In the genomic region with DNA sequence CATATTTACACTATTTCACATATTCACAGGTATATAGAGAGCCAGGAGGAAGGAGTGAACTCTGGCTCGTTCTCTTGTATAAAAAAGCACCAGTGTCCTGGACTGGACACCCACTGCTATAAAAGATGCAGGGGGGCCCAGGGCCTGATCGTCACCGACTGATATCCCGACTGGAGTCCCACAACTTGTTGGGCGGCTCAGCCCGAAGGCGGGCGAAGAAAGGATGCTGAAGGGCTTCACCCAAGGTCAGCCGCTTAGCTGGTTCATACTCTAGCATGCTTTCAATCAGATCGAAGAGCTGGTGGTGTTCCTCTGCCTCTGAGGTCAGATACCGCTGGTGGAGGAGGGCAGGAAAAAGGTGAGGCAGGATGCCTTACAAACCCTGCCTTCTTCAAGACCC, we compare ENCODE assay signal across 11 cellular contexts. TPM values are rescaled to one million over a fixed set of nuclear protein-coding genes. Genes with fewer than 3 reads are reported as not detected.
DNase-seq lines count a peak whose midpoint lies in the region; ATAC-seq, FAIRE-seq and TF ChIP-seq lines count a peak whose summit lies in the region.
"Had no signal": no experiment of that assay in that cellular context is flagged by ENCODE, and none has a peak within 500 bp of the region (broad histone marks: within the 10 kb centered on the region; RNA-seq: fewer than 3 reads in every experiment).

No MANE protein-coding gene starts in this region.

- no peak for FAIRE-seq in kidney (lab: Jason Lieb, UNC)

- intact Hi-C loops in esophagus squamous epithelium (cut with DNase I) = loop anchor here (10.0 kb wide), 1 partner anchor 242 kb away; no protein-coding TSS in a partner anchor
- intact Hi-C loops in kidney (cut with DNase I) = no loop called here

- WGBS in esophagus squamous epithelium, 2 donors = 61 to 87% methylated on average over 5 to 10 of the region's 11 CpGs

- H3K27me3 ChIP-seq in SU-DHL-6 (ENCODE audit: low read length) = no peaks in the 10 kb centered on the region
- H3K27me3 ChIP-seq in esophagus squamous epithelium = no peaks in the 10 kb centered on the region
- H3K27me3 ChIP-seq: body of pancreas, left lung had no signal

- H3K4me1 Mint-ChIP-seq in activated CD8-positive, alpha-beta memory T cell treated with anti-CD3 and anti-CD28 coated beads, Interleukin-2, amount 10 ng/mL, durations not matched to agents 7 days and 5 days = peaks cover 39% of the 10 kb centered on the region
- peaks cover 38% of the 10 kb centered on the region for H3K4me1 Mint-ChIP-seq in stimulated activated effector memory CD8-positive, alpha-beta T cell treated with anti-CD3 and anti-CD28 coated beads, Interleukin-12 subunit alpha, Interleukin-12 subunit beta, amount 100 ng/mL, for 72 hours

- peaks cover 16% of the 10 kb centered on the region for H3K36me3 ChIP-seq in SU-DHL-6 (ENCODE audit: low read length)
- peaks cover 24 to 80% (median 58%) of the 10 kb centered on the region in 3 donors for H3K36me3 ChIP-seq in esophagus squamous epithelium
- H3K36me3 ChIP-seq in kidney (ENCODE audit: control insufficient read depth in 1 of 2, insufficient read depth in 2 of 2, low read length in 2 of 2) = peaks cover 24 to 48% of the 10 kb centered on the region in 2 donors

- H3K4me1 ChIP-seq in esophagus squamous epithelium = peaks cover 15 to 28% (median 15%) of the 10 kb centered on the region in 3 donors
- H3K4me1 ChIP-seq in kidney (ENCODE audit: control insufficient read depth in 1 of 2, insufficient read depth in 1 of 2, low read depth in 1 of 2, low read length in 2 of 2) = peaks cover 10 to 15% of the 10 kb centered on the region in 2 donors

- no peak overlapping the region for H3K4me2 ChIP-seq in SU-DHL-6 (ENCODE audit: low read depth, low read length, poor library complexity, severe bottlenecking)

- ATAC-seq in activated CD8-positive, alpha-beta memory T cell treated with anti-CD3 and anti-CD28 coated beads, Interleukin-2, amount 10 ng/mL, durations not matched to agents 7 days and 5 days = no peak
- ATAC-seq in stimulated activated effector memory CD8-positive, alpha-beta T cell treated with anti-CD3 and anti-CD28 coated beads, Interleukin-12 subunit alpha, Interleukin-12 subunit beta, amount 100 ng/mL, for 72 hours = no peak

- no peaks in the 10 kb centered on the region for H3K9me3 Mint-ChIP-seq in activated CD8-positive, alpha-beta memory T cell treated with anti-CD3 and anti-CD28 coated beads, Interleukin-2, amount 10 ng/mL, durations not matched to agents 7 days and 5 days (ENCODE audit: low read depth)
- no peaks in the 10 kb centered on the region for H3K9me3 Mint-ChIP-seq in stimulated activated effector memory CD8-positive, alpha-beta T cell treated with anti-CD3 and anti-CD28 coated beads, Interleukin-12 subunit alpha, Interleukin-12 subunit beta, amount 100 ng/mL, for 72 hours

- H3K4me3 ChIP-seq in SU-DHL-6 (ENCODE audit: insufficient read depth, low read length, poor library complexity, severe bottlenecking) = no peak overlapping the region
- H3K4me3 ChIP-seq in esophagus squamous epithelium = no peak overlapping the region
- H3K4me3 ChIP-seq in kidney (ENCODE audit: low read length in 2 of 2) = no peak overlapping the region
- H3K4me3 ChIP-seq: body of pancreas had no signal

- peaks cover 63% of the 10 kb centered on the region for H3K36me3 Mint-ChIP-seq in activated CD8-positive, alpha-beta memory T cell treated with anti-CD3 and anti-CD28 coated beads, Interleukin-2, amount 10 ng/mL, durations not matched to agents 7 days and 5 days
- H3K36me3 Mint-ChIP-seq in stimulated activated effector memory CD8-positive, alpha-beta T cell treated with anti-CD3 and anti-CD28 coated beads, Interleukin-12 subunit alpha, Interleukin-12 subunit beta, amount 100 ng/mL, for 72 hours = peaks cover 100% of the 10 kb centered on the region

- H3K27ac ChIP-seq in SU-DHL-6 (ENCODE audit: low read depth, low read length) = no peak overlapping the region
- H3K27ac ChIP-seq in esophagus squamous epithelium = peak overlapping the region in 3 of 4 donors; percentile 80 to 90 (median 87)
- H3K27ac ChIP-seq in kidney (ENCODE audit: low read depth in 2 of 2, low read length in 2 of 2) = no peak overlapping the region

- H3K9me3 ChIP-seq in SU-DHL-6 (ENCODE audit: insufficient read depth, low read length) = no peaks in the 10 kb centered on the region
- no peaks in the 10 kb centered on the region for H3K9me3 ChIP-seq in esophagus squamous epithelium
- no peaks in the 10 kb centered on the region for H3K9me3 ChIP-seq in kidney (ENCODE audit: control insufficient read depth in 1 of 2, low read length in 2 of 2)
- H3K9me3 ChIP-seq: body of pancreas, left lung had no signal

- H3K79me2 ChIP-seq in SU-DHL-6 (ENCODE audit: insufficient read depth, low read length) = peaks cover 19% of the 10 kb centered on the region

- no peaks in the 10 kb centered on the region for H3K27me3 Mint-ChIP-seq in activated CD8-positive, alpha-beta memory T cell treated with anti-CD3 and anti-CD28 coated beads, Interleukin-2, amount 10 ng/mL, durations not matched to agents 7 days and 5 days

- no peak overlapping the region for H3K4me3 Mint-ChIP-seq in activated CD8-positive, alpha-beta memory T cell treated with anti-CD3 and anti-CD28 coated beads, Interleukin-2, amount 10 ng/mL, durations not matched to agents 7 days and 5 days
- H3K4me3 Mint-ChIP-seq in stimulated activated effector memory CD8-positive, alpha-beta T cell treated with anti-CD3 and anti-CD28 coated beads, Interleukin-12 subunit alpha, Interleukin-12 subunit beta, amount 100 ng/mL, for 72 hours = peak overlapping the region; percentile 99

- no peaks in the 10 kb centered on the region for H4K20me1 ChIP-seq in SU-DHL-6 (ENCODE audit: low read depth, low read length)

- TF ChIP-seq CTCF in SU-DHL-6 (IDR thresholded peaks at IDR 0.05; ENCODE audit: insufficient read depth, low read length, poor library complexity, severe bottlenecking) (no peak), esophagus squamous epithelium (IDR thresholded peaks at IDR 0.05) (no peak), kidney (IDR thresholded peaks at IDR 0.05; ENCODE audit: borderline replicate concordance, extremely low read depth, insufficient read depth) (no peak)

- no peaks in the 10 kb centered on the region for H3K9me2 ChIP-seq in SU-DHL-6 (replicated peaks; ENCODE audit: insufficient read depth, low read length)

- peak overlapping the region; percentile 45 for H3K27ac Mint-ChIP-seq in activated CD8-positive, alpha-beta memory T cell treated with anti-CD3 and anti-CD28 coated beads, Interleukin-2, amount 10 ng/mL, durations not matched to agents 7 days and 5 days
- H3K27ac Mint-ChIP-seq in stimulated activated effector memory CD8-positive, alpha-beta T cell treated with anti-CD3 and anti-CD28 coated beads, Interleukin-12 subunit alpha, Interleukin-12 subunit beta, amount 100 ng/mL, for 72 hours = peak overlapping the region; percentile 97

- H2AFZ ChIP-seq in SU-DHL-6 (ENCODE audit: low read depth, low read length, severe bottlenecking) = no peak overlapping the region

- DNase-seq in activated CD8-positive, alpha-beta memory T cell treated with anti-CD3 and anti-CD28 coated beads, Interleukin-2, amount 10 ng/mL, durations not matched to agents 7 days and 5 days = no peak
- DNase-seq in activated CD8-positive, alpha-beta memory T cell treated with anti-CD3 and anti-CD28 coated beads for 24 hours = no peak
- DNase-seq in esophagus squamous epithelium (lab: John Stamatoyannopoulos, UW) = no peak
- DNase-seq in stimulated activated effector memory CD8-positive, alpha-beta T cell treated with anti-CD3 and anti-CD28 coated beads, Interleukin-12 subunit alpha, Interleukin-12 subunit beta, amount 100 ng/mL, for 72 hours (ENCODE audit: low spot score in 2 of 2) = no peak
- DNase-seq in DMS 273 treated with DMSO at 0.1 percent for 48 hours (lab: John Stamatoyannopoulos, UW) = no peak
- no peak for DNase-seq in activated CD4-positive, CD25-positive, alpha-beta regulatory T cell (lab: John Stamatoyannopoulos, UW)
- no peak for DNase-seq in kidney
- DNase-seq: body of pancreas, left lung, NCI-H146 had no signal

- H3F3A ChIP-seq in SU-DHL-6 (ENCODE audit: insufficient read depth) = peaks cover 29% of the 10 kb centered on the region

- peak overlapping the region; percentile 85; the same call in 1 of the 2 replicates for H3K9ac ChIP-seq in SU-DHL-6 (ENCODE audit: low read length)
- no peak overlapping the region for H3K9ac ChIP-seq in kidney (ENCODE audit: low read length in 2 of 2)

- CTCF ChIA-PET in activated CD8-positive, alpha-beta memory T cell treated with anti-CD3 and anti-CD28 coated beads, Interleukin-2, amount 10 ng/mL, durations not matched to agents 7 days and 5 days (lab: Charles Lee) = interaction anchor here (1.0 to 6.1 kb wide), 4 partner anchors 12 to 329 kb away, joined by 3 to 49 read pairs (median 6); partner anchors contain the start of gene FDPS

- no peak for TF ChIP-seq POLR2A in esophagus squamous epithelium (IDR thresholded peaks at IDR 0.05)

RNA-seq across cellular contexts. Expression of gene SCAMP3, which starts 0.9 kb away (rescaled TPM):
- 100 to 1,000 TPM in 1 of 2 experiments, 10 to 100 TPM in 1; 82.0 to 108 TPM for total RNA-seq in activated CD8-positive, alpha-beta memory T cell treated with anti-CD3 and anti-CD28 coated beads, Interleukin-2, amount 10 ng/mL, durations not matched to agents 7 days and 5 days
- total RNA-seq in esophagus squamous epithelium (10 to 100 TPM; 56.8 to 72.2 (median 60.1) TPM), kidney (66.7 TPM)
- polyA plus RNA-seq in kidney (ENCODE audit: insufficient read depth, low read depth, low replicate concordance) = 89.1 TPM

RNA-seq across cellular contexts. Expression of gene ENTREP3, which starts 7.8 kb away (rescaled TPM):
- 10 to 100 TPM; 30.7 to 32.3 TPM for total RNA-seq in activated CD8-positive, alpha-beta memory T cell treated with anti-CD3 and anti-CD28 coated beads, Interleukin-2, amount 10 ng/mL, durations not matched to agents 7 days and 5 days
- 10 to 100 TPM; 10.5 to 27.9 (median 16.1) TPM for total RNA-seq in esophagus squamous epithelium
- total RNA-seq in kidney = 22.8 TPM
- 19.8 TPM for polyA plus RNA-seq in kidney (ENCODE audit: insufficient read depth, low read depth, low replicate concordance)

RNA-seq across cellular contexts. Expression of gene CLK2, which starts 10.2 kb away (rescaled TPM):
- 100 to 1,000 TPM in 1 of 2 experiments, 10 to 100 TPM in 1; 94.8 to 108 TPM for total RNA-seq in activated CD8-positive, alpha-beta memory T cell treated with anti-CD3 and anti-CD28 coated beads, Interleukin-2, amount 10 ng/mL, durations not matched to agents 7 days and 5 days
- total RNA-seq in esophagus squamous epithelium = 10 to 100 TPM; 21.9 to 35.1 (median 25.6) TPM
- 59.7 TPM for total RNA-seq in kidney
- polyA plus RNA-seq in kidney (ENCODE audit: insufficient read depth, low read depth, low replicate concordance) = 28.9 TPM

RNA-seq across cellular contexts. Expression of gene HCN3, which starts 14.2 kb away (rescaled TPM):
- total RNA-seq in activated CD8-positive, alpha-beta memory T cell treated with anti-CD3 and anti-CD28 coated beads, Interleukin-2, amount 10 ng/mL, durations not matched to agents 7 days and 5 days = 1 to 10 TPM; 5.4 to 6.1 TPM
- 1 to 10 TPM; 2.1 to 3.0 (median 2.5) TPM for total RNA-seq in esophagus squamous epithelium
- total RNA-seq in kidney = 3.3 TPM
- 4.5 TPM for polyA plus RNA-seq in kidney (ENCODE audit: insufficient read depth, low read depth, low replicate concordance)

RNA-seq across cellular contexts. Expression of gene PKLR, which starts 38.2 kb away (rescaled TPM):
- total RNA-seq in activated CD8-positive, alpha-beta memory T cell treated with anti-CD3 and anti-CD28 coated beads, Interleukin-2, amount 10 ng/mL, durations not matched to agents 7 days and 5 days = not detected
- total RNA-seq in esophagus squamous epithelium (under 1 TPM in 1 of 4 donors, not detected in 3; 0.18 TPM), kidney (0.82 TPM)
- 19.9 TPM for polyA plus RNA-seq in kidney (ENCODE audit: insufficient read depth, low read depth, low replicate concordance)
- total RNA-seq: body of pancreas, left lung had no signal

Comparison
In these comparisons a context has a peak if more than half of its experiments do, and no peak if none do; other contexts are left out.
1. H3K27ac ChIP-seq: peak in esophagus squamous epithelium (3 of 4); none in SU-DHL-6 (single experiment) and kidney (0 of 2).